Comparison of ENCODE assay signal across 9 cellular contexts in genomic region chr10:5547934-5548660, GRCh38. TPM values are rescaled to one million over a fixed set of nuclear protein-coding genes. Genes with fewer than 3 reads are reported as not detected.
DNase-seq lines count a peak whose midpoint lies in the region; ATAC-seq and TF ChIP-seq lines count a peak whose summit lies in the region.
"Had no signal": no experiment of that assay in that cellular context is flagged by ENCODE, and none has a peak within 500 bp of the region (broad histone marks: within the 10 kb centered on the region; RNA-seq: fewer than 3 reads in every experiment).

No MANE protein-coding gene starts in this region.

- no peaks in the 10 kb centered on the region for H3K9me3 ChIP-seq in mammary epithelial cell (replicated peaks; ENCODE audit: insufficient read depth, low read length)
- no peaks in the 10 kb centered on the region for H3K9me3 ChIP-seq in lower lobe of right lung
- no peaks in the 10 kb centered on the region for H3K9me3 ChIP-seq in uterus

- intact Hi-C loops in mammary epithelial cell (cut with micrococcal nuclease) (loop anchor here (1.0 to 2.0 kb wide), 5 partner anchors 13 to 105 kb away; no protein-coding TSS in a partner anchor), lower lobe of right lung (cut with DNase I) (no loop called here), uterus (cut with DNase I; ENCODE audit: low total_unique reads) (no loop called here)

- H3K9ac ChIP-seq in mammary epithelial cell (ENCODE audit: insufficient read depth, low read length) = peak overlapping the region; percentile 96

- CTCF ChIA-PET in mammary epithelial cell (lab: Charles Lee; ENCODE audit: low non-redundant PET) = no interaction called here

- TF ChIP-seq POLR2A in uterus (IDR thresholded peaks at IDR 0.05) = no peak

- dilution Hi-C loops in mammary epithelial cell (cut with HindIII; ENCODE audit: low sequenced_read_pairs) = no loop called here

- H3K27me3 ChIP-seq in mammary epithelial cell (ENCODE audit: insufficient read depth, low read length) (no peaks in the 10 kb centered on the region), lower lobe of right lung (ENCODE audit: low read depth) (no peaks in the 10 kb centered on the region), uterus (no peaks in the 10 kb centered on the region)

- no peaks in the 10 kb centered on the region for H3K79me2 ChIP-seq in mammary epithelial cell (ENCODE audit: insufficient read depth, low read length)

- TF ChIP-seq CTCF in mammary epithelial cell (conservative IDR thresholded peaks at IDR 0.05 in 1 of 2, IDR thresholded peaks at IDR 0.05 in 1 of 2; ENCODE audit: extremely low read depth in 1 of 2, insufficient read depth in 1 of 2, low read depth in 1 of 2, low read length in 2 of 2) (no peak), lower lobe of right lung (IDR thresholded peaks at IDR 0.05) (no peak), uterus (IDR thresholded peaks at IDR 0.05) (no peak)

- no peak overlapping the region for H2AFZ ChIP-seq in mammary epithelial cell (ENCODE audit: low read depth, low read length)

- peak overlapping the region; percentile 100 for H3K27ac ChIP-seq in mammary epithelial cell (ENCODE audit: insufficient read depth, low read depth, low read length)
- H3K27ac ChIP-seq in lower lobe of right lung = peak overlapping the region; percentile 89
- peak overlapping the region; percentile 78 to 83 for H3K27ac ChIP-seq in uterus

- peaks cover 83% of the 10 kb centered on the region for H3K4me1 ChIP-seq in mammary epithelial cell (ENCODE audit: insufficient read depth, low read length)
- H3K4me1 ChIP-seq in lower lobe of right lung = peaks cover 53% of the 10 kb centered on the region
- H3K4me1 ChIP-seq in uterus = peaks cover 0 to 19% of the 10 kb centered on the region in 2 donors

- in situ Hi-C loops in mammary epithelial cell (cut with MboI; ENCODE audit: low sequenced_read_pairs in 2 of 2) = no loop called here

- peak overlapping the region; percentile 60 for H3K4me2 ChIP-seq in mammary epithelial cell (ENCODE audit: insufficient read depth, low read depth, low read length)

- peak; percentile 75 to 79 for ATAC-seq in lower lobe of right lung

- TSS peak; percentile 53 for BruUV-seq in mammary epithelial cell (replicated peaks; lab: Mats Ljungman, UMichigan)

- DNase-seq in SIG-M5 treated with dmso at 0.1 percent for 504 hours (lab: John Stamatoyannopoulos, UW; ENCODE audit: unreplicated experiment) (peak; percentile 45), SIG-M5 (lab: John Stamatoyannopoulos, UW) (no peak), mammary epithelial cell (peak; percentile 93), lower lobe of right lung (peak; percentile 81), uterus (no peak), COR-L47 (lab: John Stamatoyannopoulos, UW) (no peak), NCI-H82 treated with DMSO at 0.1 percent for 48 hours (lab: John Stamatoyannopoulos, UW; ENCODE audit: unreplicated experiment) (no peak)
- DNase-seq in stimulated activated naive CD4-positive, alpha-beta T cell treated with Interleukin-2 at 50 U/mL for 16 hours (lab: John Stamatoyannopoulos, UW) = no peak

- 13% methylated on average over 15 of the region's 16 CpGs for WGBS in mammary epithelial cell (ENCODE audit: low coverage, missing lambda C conversion rate)

- H3K4me3 ChIP-seq in mammary epithelial cell (replicated peaks in 1 of 3; ENCODE audit: insufficient read depth in 1 of 3, low read depth in 2 of 3, low read length in 3 of 3) (no peak overlapping the region), lower lobe of right lung (peak overlapping the region; percentile 27), uterus (peak overlapping the region in 1 of 2 donors; percentile 21)

- H4K20me1 ChIP-seq in mammary epithelial cell (ENCODE audit: insufficient read depth, low read length) = no peaks in the 10 kb centered on the region

- no peaks in the 10 kb centered on the region for H3K36me3 ChIP-seq in mammary epithelial cell (ENCODE audit: insufficient read depth, low read length)
- H3K36me3 ChIP-seq in lower lobe of right lung = no peaks in the 10 kb centered on the region
- no peaks in the 10 kb centered on the region for H3K36me3 ChIP-seq in uterus

RNA-seq across cellular contexts. Expression of gene CALML3, which starts 23.3 kb away (rescaled TPM):
- total RNA-seq in mammary epithelial cell (100 to 1,000 TPM; 173 to 704 TPM), lower lobe of right lung (not detected), uterus (not detected)
- polyA plus RNA-seq in mammary epithelial cell = 42.3 TPM
- 6.0 TPM for polyA minus RNA-seq in mammary epithelial cell
- total RNA-seq: H1 had no signal
- polyA plus RNA-seq: H1 had no signal

RNA-seq across cellular contexts. Expression of gene CALML5, which starts 48.7 kb away (rescaled TPM):
- not detected for total RNA-seq in mammary epithelial cell
- polyA plus RNA-seq in mammary epithelial cell = 0.32 TPM
- polyA minus RNA-seq in mammary epithelial cell = not detected
- total RNA-seq in lower lobe of right lung = not detected
- not detected for total RNA-seq in uterus
- total RNA-seq: H1 had no signal
- polyA plus RNA-seq: H1 had no signal

Comparison
In these comparisons a context has a peak if more than half of its experiments do, and no peak if none do; other contexts are left out.
1. DNase-seq: peak in SIG-M5 treated with dmso at 0.1 percent for 504 hours (single experiment), mammary epithelial cell (single experiment) and lower lobe of right lung (single experiment); none in SIG-M5 (single experiment), uterus (0 of 2), stimulated activated naive CD4-positive, alpha-beta T cell treated with Interleukin-2 at 50 U/mL for 16 hours (single experiment), COR-L47 (single experiment) and NCI-H82 treated with DMSO at 0.1 percent for 48 hours (single experiment).
2. RNA of gene CALML3, which starts 23.3 kb away (total RNA-seq): 173 to 704 TPM in mammary epithelial cell; not detected in lower lobe of right lung (single experiment) and not detected in uterus; every median in the first group is over 100 times any median in the second.
3. Peak in every context shown above with its lines, with median percentiles within 50 percentile points of each other: H3K27ac ChIP-seq.